Comparison of ENCODE assay signal across 8 cellular contexts in the genomic region with DNA sequence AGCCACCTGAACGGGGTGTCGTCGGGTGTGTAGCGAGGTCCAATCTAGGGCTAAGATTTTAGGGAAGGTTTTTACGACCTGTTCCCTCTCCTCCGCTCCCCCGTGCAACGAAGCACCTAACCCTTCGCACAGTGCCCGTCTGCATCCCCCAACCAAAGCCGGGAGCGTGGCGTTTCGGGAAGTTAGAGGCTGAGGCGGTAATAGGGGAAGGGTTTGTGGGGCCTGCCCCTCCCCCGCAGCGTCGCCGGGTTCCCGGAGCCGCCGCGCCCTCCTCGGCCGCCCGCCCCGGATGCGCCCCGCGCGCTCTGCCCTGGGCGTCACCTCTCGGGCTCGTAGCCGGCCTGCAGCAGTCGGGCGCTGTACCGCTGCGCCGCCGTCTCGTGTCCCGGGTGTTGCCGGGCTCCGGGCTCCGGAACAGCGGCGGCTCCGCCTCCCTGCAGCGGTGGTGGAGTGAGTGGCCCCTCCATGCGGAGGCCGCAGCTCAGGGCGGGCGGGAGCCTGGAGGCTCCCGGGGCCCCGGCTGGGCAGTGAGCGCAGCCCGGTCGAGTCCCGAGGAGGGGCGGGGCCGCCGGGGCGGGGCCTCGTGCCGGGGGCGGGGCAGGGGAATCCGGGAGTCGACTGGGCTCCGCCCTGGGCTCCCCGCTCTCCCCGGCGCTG. TPM values are rescaled to one million over a fixed set of nuclear protein-coding genes. Genes with fewer than 3 reads are reported as not detected.
DNase-seq lines count a peak whose midpoint lies in the region; ATAC-seq and TF ChIP-seq lines count a peak whose summit lies in the region.

A gene (minus strand): TSS at position 548 of the 657 bp plus-strand sequence. CDS start 81 bp downstream, at position 467.

- peak within 1 kb of the TSS; percentile 43 to 79 for H3K4me3 ChIP-seq in gastroesophageal sphincter
- H3K4me3 ChIP-seq in neutrophil (ENCODE audit: low read depth in 1 of 2, low read length in 1 of 2), result peak within 1 kb of the TSS; percentile 91 to 99

- no peaks in the 10 kb centered on the region for H3K9me3 ChIP-seq in gastroesophageal sphincter
- H3K9me3 ChIP-seq in neutrophil, result no peaks in the 10 kb centered on the region

- DNase-seq in DMS 273 (lab: John Stamatoyannopoulos, UW; ENCODE audit: unreplicated experiment) (peak; percentile 97), activated gamma-delta T cell (lab: John Stamatoyannopoulos, UW) (peak; percentile 77)

- ATAC-seq in GM19463 (IDR thresholded peaks at IDR 0.05; ENCODE audit: unreplicated experiment) (peak; percentile 81), HG03575 (IDR thresholded peaks at IDR 0.05; ENCODE audit: extremely low read depth, insufficient number of reproducible peaks, low FRiP score, unreplicated experiment) (peak; percentile 33), gastroesophageal sphincter (peak; percentile 94)

- no peak for TF ChIP-seq EP300 in gastroesophageal sphincter (IDR thresholded peaks at IDR 0.05)

- WGBS in gastroesophageal sphincter (ENCODE audit: low coverage in 1 of 2), 2 donors, result 0 to 7% methylated on average over 6 to 13 of the region's 73 CpGs

- peak within 1 kb of the TSS; percentile 78 to 94 (median 91) for H3K27ac ChIP-seq in gastroesophageal sphincter
- H3K27ac ChIP-seq in neutrophil, result peak within 1 kb of the TSS; percentile 99

- H3K36me3 ChIP-seq in gastroesophageal sphincter, result no peaks in the 10 kb centered on the region
- H3K36me3 ChIP-seq in neutrophil, result peaks cover 10% of the 10 kb centered on the region

- no peaks in the 10 kb centered on the region for H3K27me3 ChIP-seq in gastroesophageal sphincter
- no peaks in the 10 kb centered on the region for H3K27me3 ChIP-seq in neutrophil

- peaks cover 0 to 57% (median 28%) of the 10 kb centered on the region in 3 donors for H3K4me1 ChIP-seq in gastroesophageal sphincter
- peaks cover 46 to 55% of the 10 kb centered on the region in 2 experiments for H3K4me1 ChIP-seq in neutrophil (ENCODE audit: control insufficient read depth in 1 of 2, insufficient read depth in 1 of 2, low read depth in 1 of 2, low read length in 1 of 2)

- TF ChIP-seq CTCF in gastroesophageal sphincter (IDR thresholded peaks at IDR 0.05), result peak in 2 of 4 experiments; percentile 6 to 29
- TF ChIP-seq CTCF in neutrophil (IDR thresholded peaks at IDR 0.05), result peak; percentile 32
- no peak for TF ChIP-seq CTCF in subcutaneous adipose tissue (IDR thresholded peaks at IDR 0.05; ENCODE audit: low read depth)

- TF ChIP-seq POLR2A in Raji (IDR thresholded peaks at IDR 0.05; ENCODE audit: insufficient read depth, low read depth, low read length) (peak; percentile 50), gastroesophageal sphincter (IDR thresholded peaks at IDR 0.05) (peak; percentile 72 to 79)

RNA-seq across cellular contexts. Expression of the gene that starts here (rescaled TPM):
- total RNA-seq in gastroesophageal sphincter (10 to 100 TPM; 36.9 to 87.1 (median 43.3) TPM), subcutaneous adipose tissue (10 to 100 TPM; 67.6 to 94.2 (median 71.7) TPM)

Comparison
In these comparisons a context has a peak if more than half of its experiments do, and no peak if none do; other contexts are left out.
1. Peak in every context shown above with its lines: DNase-seq, ATAC-seq, H3K4me3 ChIP-seq and H3K27ac ChIP-seq.
2. ATAC-seq: peak in every context shown above with its lines; median percentile 94 in gastroesophageal sphincter; 81 in GM19463; 33 in HG03575.